21 cellular contexts compared by ENCODE assay signal in the genomic region with DNA sequence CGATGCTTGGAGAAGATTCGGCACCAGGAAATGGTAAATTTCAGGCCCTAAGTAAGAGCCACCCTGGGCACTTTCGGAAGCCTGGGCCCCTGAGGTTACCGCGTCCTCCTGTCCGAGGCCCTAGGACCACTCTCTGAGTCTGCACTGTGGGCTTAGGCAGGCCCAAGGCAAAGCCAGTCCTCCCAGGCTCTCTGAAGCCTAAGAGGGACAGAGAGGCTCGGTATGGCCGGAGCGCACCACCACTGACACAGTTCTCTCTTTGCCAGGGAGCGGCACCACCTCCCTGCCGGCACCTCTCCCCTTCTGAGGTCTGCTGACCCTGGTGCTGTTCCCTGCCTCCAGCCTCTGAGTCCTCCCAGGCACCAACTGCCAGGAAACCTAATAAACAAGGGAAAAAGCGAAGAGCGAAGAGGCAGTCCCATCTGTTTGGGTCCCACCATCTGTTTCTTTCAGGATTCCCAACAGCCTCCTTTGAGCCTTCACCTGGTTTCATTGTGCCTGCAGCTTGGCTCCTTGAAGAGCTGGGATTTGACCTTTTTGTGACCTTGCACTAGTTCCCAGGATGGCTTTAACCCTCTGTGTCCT. TPM values are rescaled to one million over a fixed set of nuclear protein-coding genes. Genes with fewer than 3 reads are reported as not detected.
DNase-seq lines count a peak whose midpoint lies in the region; ATAC-seq, FAIRE-seq and TF ChIP-seq lines count a peak whose summit lies in the region.
"Had no signal": no experiment of that assay in that cellular context is flagged by ENCODE, and none has a peak within 500 bp of the region (broad histone marks: within the 10 kb centered on the region; RNA-seq: fewer than 3 reads in every experiment).

No MANE protein-coding gene starts in this region.

- no peak overlapping the region for H3K18ac ChIP-seq in H1 (ENCODE audit: extremely low read depth, low read length)

- H4K91ac ChIP-seq in H1 (replicated peaks; ENCODE audit: insufficient read length, low read length), result no peak overlapping the region

- H3K14ac ChIP-seq in H1 (ENCODE audit: insufficient read length), result no peak overlapping the region

- H3K4me1 ChIP-seq in H1 (replicated peaks in 1 of 4; ENCODE audit: control insufficient read depth in 3 of 4, insufficient read depth in 4 of 4, low read length in 3 of 4), result peaks cover 2 to 5% (median 3%) of the 10 kb centered on the region in 4 experiments; a peak in 3 of 7 replicates
- peaks cover 0 to 5% (median 0%) of the 10 kb centered on the region in 6 donors for H3K4me1 ChIP-seq in spleen
- peaks cover 2% of the 10 kb centered on the region for H3K4me1 ChIP-seq in suprapubic skin

- intact Hi-C loops in spleen (cut with DNase I; ENCODE audit: low total_unique reads), result no loop called here

- no peak overlapping the region for H3K4ac ChIP-seq in H1 (replicated peaks; ENCODE audit: insufficient read length, low read depth, low read length)

- H3K9me3 ChIP-seq in H1 (ENCODE audit: insufficient read depth in 2 of 2, low read depth in 1 of 2, low read length in 1 of 2) (no peaks in the 10 kb centered on the region), spleen (peaks cover 0 to 9% (median 6%) of the 10 kb centered on the region in 8 donors), suprapubic skin (no peaks in the 10 kb centered on the region)
- H3K9me3 ChIP-seq: Peyer's patch had no signal

- POLR2A ChIA-PET in H1 (lab: Charles Lee; ENCODE audit: partially characterized antibody), result no interaction called here

- peak; percentile 91 for DNase-seq in NCI-H1694 (lab: John Stamatoyannopoulos, UW)
- DNase-seq in NCI-H524 treated with DMSO at 0.1 percent for 48 hours (lab: John Stamatoyannopoulos, UW), result peak; percentile 55
- no peak for DNase-seq in H1 (ENCODE audit: low read depth in 1 of 2, low spot score in 2 of 2)
- DNase-seq in spleen, result peak; percentile 46
- DNase-seq in suprapubic skin (ENCODE audit: low spot score in 2 of 2), result no peak
- DNase-seq in NCI-H1417 (lab: John Stamatoyannopoulos, UW), result no peak
- DNase-seq: CD8-positive, alpha-beta T cell; DMS79; H7; HFFc6; NCI-H2107; NCI-H345; NCI-H526 treated with DMSO at 0.1 percent for 48 hours; NK-92 treated with Interleukin-12 subunit alpha and Interleukin-12 subunit beta, amount 100 ng/mL, for 24 hours; Peyer's patch had no signal

- 0 out of 2 replicates have a peak overlapping the region, but pooled peaks have one; percentile 0 for H2BK12ac ChIP-seq in H1 (ENCODE audit: low read depth, low read length)

- H2AK5ac ChIP-seq in H1 (ENCODE audit: low read depth, low read length), result no peak overlapping the region

- ATAC-seq in GM18868 (IDR thresholded peaks at IDR 0.05; ENCODE audit: unreplicated experiment), result no peak
- ATAC-seq: CD8-positive, alpha-beta T cell; Right ventricle myocardium inferior had no signal

- H2BK20ac ChIP-seq in H1 (ENCODE audit: low read length), result no peak overlapping the region

- TF ChIP-seq CTCF in H1 (IDR thresholded peaks at IDR 0.05; ENCODE audit: control extremely low read depth in 1 of 3, insufficient read depth in 1 of 3, low read depth in 1 of 3, low read length in 3 of 3) (no peak), spleen (IDR thresholded peaks at IDR 0.05 in 8 of 11, conservative IDR thresholded peaks at IDR 0.05 in 3 of 11) (no peak), suprapubic skin (IDR thresholded peaks at IDR 0.05) (no peak)

- H4K5ac ChIP-seq in H1 (ENCODE audit: insufficient read length, low read depth, low read length), result no peak overlapping the region

- peaks cover 6% of the 10 kb centered on the region; the same call in 1 of the 2 replicates for H3K23me2 ChIP-seq in H1 (ENCODE audit: low read depth, low read length)

- H4K20me1 ChIP-seq in H1 (replicated peaks in 1 of 2; ENCODE audit: control insufficient read depth in 1 of 2, insufficient read depth in 2 of 2, low read length in 2 of 2), result peaks cover 0 to 2% of the 10 kb centered on the region in 2 experiments

- no peak overlapping the region for H4K8ac ChIP-seq in H1 (ENCODE audit: extremely low read depth, insufficient read depth, low read length)

- TF ChIP-seq EP300 in H1 (IDR thresholded peaks at IDR 0.05; ENCODE audit: borderline replicate concordance in 1 of 2, low read depth in 2 of 2, low read length in 2 of 2) (no peak), suprapubic skin (IDR thresholded peaks at IDR 0.05) (no peak)

- no peaks in the 10 kb centered on the region for H3K36me3 ChIP-seq in H1 (ENCODE audit: control insufficient read depth in 2 of 4, insufficient read depth in 4 of 4, low read length in 3 of 4)
- no peaks in the 10 kb centered on the region for H3K36me3 ChIP-seq in spleen
- H3K36me3 ChIP-seq in suprapubic skin, result no peaks in the 10 kb centered on the region
- H3K36me3 ChIP-seq: BLaER1 treated with 17β-estradiol and CSF1 and Interleukin-3, amounts not matched to agents 10 nM and 100 nM; Peyer's patch had no signal

- FAIRE-seq in H1 (lab: Jason Lieb, UNC), result no peak

- no peak overlapping the region for H3K4me2 ChIP-seq in H1 (ENCODE audit: insufficient read depth in 1 of 2, low read depth in 2 of 2, low read length in 2 of 2)
- H3K4me2 ChIP-seq: BLaER1 treated with 17β-estradiol and CSF1 and Interleukin-3, amounts not matched to agents 10 nM and 100 nM; KMS-11 had no signal

- H3K79me1 ChIP-seq in H1 (ENCODE audit: low read depth, low read length), result no peaks in the 10 kb centered on the region

- TF ChIP-seq POLR2A in H1 (IDR thresholded peaks at IDR 0.05; ENCODE audit: control extremely low read depth in 1 of 2, low read depth in 2 of 2, low read length in 2 of 2) (no peak), spleen (IDR thresholded peaks at IDR 0.05) (no peak), suprapubic skin (IDR thresholded peaks at IDR 0.05) (no peak)

- no peak overlapping the region for H3K4me3 ChIP-seq in H1 (ENCODE audit: extremely low read depth in 1 of 4, insufficient read depth in 2 of 4, low read depth in 3 of 4, low read length in 4 of 4)
- no peak overlapping the region for H3K4me3 ChIP-seq in spleen
- no peak overlapping the region for H3K4me3 ChIP-seq in suprapubic skin
- H3K4me3 ChIP-seq: BLaER1 treated with 17β-estradiol and CSF1 and Interleukin-3, amounts not matched to agents 10 nM and 100 nM; Peyer's patch had no signal

- CTCF ChIA-PET in H1 (lab: Charles Lee; ENCODE audit: partially characterized antibody), result interaction anchor here (1.6 to 3.4 kb wide), 6 partner anchors 10 to 146 kb away, joined by 3 to 18 read pairs (median 6); no protein-coding TSS in a partner anchor

- H3K9ac ChIP-seq in H1 (replicated peaks in 1 of 4; ENCODE audit: extremely low read depth in 1 of 4, low read depth in 3 of 4, low read length in 3 of 4), result no peak overlapping the region
- H3K9ac ChIP-seq: BLaER1 treated with 17β-estradiol and CSF1 and Interleukin-3, amounts not matched to agents 10 nM and 100 nM; KMS-11 had no signal

- H3K56ac ChIP-seq in H1 (replicated peaks; ENCODE audit: insufficient read length, low read depth, low read length), result no peak overlapping the region

- no peak overlapping the region for H2BK15ac ChIP-seq in H1 (ENCODE audit: low read length)

- no peak overlapping the region for H2BK5ac ChIP-seq in H1 (ENCODE audit: low read depth, low read length)

- no peaks in the 10 kb centered on the region for H3K79me2 ChIP-seq in H1 (ENCODE audit: control insufficient read depth in 1 of 2, insufficient read depth in 2 of 2, low read length in 2 of 2)

- no peak overlapping the region for H2AFZ ChIP-seq in H1 (ENCODE audit: low read length)

- H3K27ac ChIP-seq in H1 (ENCODE audit: low read depth, low read length), result no peak overlapping the region
- H3K27ac ChIP-seq in spleen, result no peak overlapping the region
- no peak overlapping the region for H3K27ac ChIP-seq in suprapubic skin
- H3K27ac ChIP-seq: BLaER1 treated with 17β-estradiol and CSF1 and Interleukin-3, amounts not matched to agents 10 nM and 100 nM; KMS-11; Peyer's patch had no signal

- WGBS in H1 (ENCODE audit: extremely low coverage in 1 of 2, insufficient coverage in 1 of 2, insufficient read length in 1 of 2, insufficient replicate concordance in 2 of 2, low coverage in 1 of 2, low lambda C conversion rate in 2 of 2, missing lambda C conversion rate in 1 of 2), 2 experiments, result 96% methylated on average over 11 of the region's 13 CpGs; no CpG with 5 or more reads in 1 of the 2 experiments
- WGBS in spleen, 5 donors, result 85 to 87% (median 86%) methylated on average over 6 to 13 of the region's 13 CpGs
- 100% methylated on average over 3 of the region's 13 CpGs for WGBS in suprapubic skin

- TF ChIP-seq RAD21 in H1 (IDR thresholded peaks at IDR 0.05 in 1 of 2, conservative IDR thresholded peaks at IDR 0.05 in 1 of 2; ENCODE audit: low read depth in 2 of 2, low read length in 2 of 2), result no peak

- H3K27me3 ChIP-seq in H1 (replicated peaks in 1 of 4; ENCODE audit: control insufficient read depth in 3 of 4, extremely low read depth in 1 of 4, insufficient read depth in 3 of 4, low read length in 3 of 4) (no peaks in the 10 kb centered on the region; a peak in 2 of 7 replicates), spleen (replicated peaks in 1 of 7) (peaks cover 0 to 50% (median 18%) of the 10 kb centered on the region in 7 donors), suprapubic skin (peaks cover 18% of the 10 kb centered on the region)
- H3K27me3 ChIP-seq: BLaER1 treated with 17β-estradiol and CSF1 and Interleukin-3, amounts not matched to agents 10 nM and 100 nM; Peyer's patch had no signal

- H2BK120ac ChIP-seq in H1 (replicated peaks; ENCODE audit: low read depth, low read length), result no peak overlapping the region

- H3K23ac ChIP-seq in H1 (ENCODE audit: insufficient read length), result no peak overlapping the region

TF ChIP-seq in H1, 55 proteins besides CTCF, POLR2A, EP300 and RAD21 (continues in another document):
- TF ChIP-seq BACH1 (IDR thresholded peaks at IDR 0.05; ENCODE audit: low read length) (no peak), CBX8 (IDR thresholded peaks at IDR 0.05; ENCODE audit: borderline replicate concordance, low read depth, low read length) (no peak), SIRT6 (IDR thresholded peaks at IDR 0.05; ENCODE audit: low read length) (no peak), PHF8 (conservative IDR thresholded peaks at IDR 0.05; ENCODE audit: low read depth, low read length) (no peak), MAFK (IDR thresholded peaks at IDR 0.05; ENCODE audit: low read depth, low read length) (no peak), BCL11A (IDR thresholded peaks at IDR 0.05; ENCODE audit: low read depth in 2 of 2, low read length in 2 of 2) (no peak)

RNA-seq across cellular contexts. Expression of gene VWA5B1, which starts 57.7 kb away (rescaled TPM):
- total RNA-seq in H1 (2021; fragmentation: NEBNext Ultra II Directional; extraction: Animal tissue kit (Norgen Biotek cat#: 25700)), result 0.78 and 2.3 TPM in 2 replicates
- polyA plus RNA-seq in H1 (2011; rRNA removed), result 0.54 and 1.3 TPM in 2 replicates
- 0.97 TPM for polyA plus RNA-seq in H1 (2011; cell fraction: cytosol; rRNA removed)
- 7.3 TPM for polyA plus RNA-seq in H1 (2011; cell fraction: nucleus; rRNA removed)
- 0.64 to 1.0 TPM (median 0.72 TPM) in 4 replicates for polyA plus RNA-seq in H1 (2012, experiment 1 of 2)
- polyA plus RNA-seq in H1 (2012, experiment 2 of 2), result 0.22 TPM
- polyA plus RNA-seq in H1 (2013, experiment 1 of 2), result 0.34 TPM
- 0.33 TPM for polyA plus RNA-seq in H1 (2013, experiment 2 of 2)
- 1.2 and 1.7 TPM in 2 replicates for polyA minus RNA-seq in H1 (2011; rRNA and poly(A)+ RNA removed)
- polyA minus RNA-seq in H1 (2011; cell fraction: cytosol; rRNA and poly(A)+ RNA removed), result 0.88 TPM
- 2.9 TPM for polyA minus RNA-seq in H1 (2011; cell fraction: nucleus; rRNA and poly(A)+ RNA removed)
- under 1 TPM in 1 of 7 donors, not detected in 6; 0.28 TPM for total RNA-seq in spleen
- polyA plus RNA-seq in spleen, result not detected
- total RNA-seq in suprapubic skin, result under 1 TPM in 1 of 4 donors, not detected in 3; 0.16 TPM
- total RNA-seq: CD8-positive, alpha-beta T cell; HFFc6; HT-29; Peyer's patch; Right ventricle myocardium inferior; SK-MEL-5 had no signal

Comparison
In these comparisons a context has a peak if more than half of its experiments do, and no peak if none do; other contexts are left out.
1. DNase-seq: peak in NCI-H1694 (single experiment), NCI-H524 treated with DMSO at 0.1 percent for 48 hours (single experiment) and spleen (single experiment); none in H1 (0 of 2), suprapubic skin (0 of 2) and NCI-H1417 (0 of 3).